8 cellular contexts compared by ENCODE assay signal in the genomic region with DNA sequence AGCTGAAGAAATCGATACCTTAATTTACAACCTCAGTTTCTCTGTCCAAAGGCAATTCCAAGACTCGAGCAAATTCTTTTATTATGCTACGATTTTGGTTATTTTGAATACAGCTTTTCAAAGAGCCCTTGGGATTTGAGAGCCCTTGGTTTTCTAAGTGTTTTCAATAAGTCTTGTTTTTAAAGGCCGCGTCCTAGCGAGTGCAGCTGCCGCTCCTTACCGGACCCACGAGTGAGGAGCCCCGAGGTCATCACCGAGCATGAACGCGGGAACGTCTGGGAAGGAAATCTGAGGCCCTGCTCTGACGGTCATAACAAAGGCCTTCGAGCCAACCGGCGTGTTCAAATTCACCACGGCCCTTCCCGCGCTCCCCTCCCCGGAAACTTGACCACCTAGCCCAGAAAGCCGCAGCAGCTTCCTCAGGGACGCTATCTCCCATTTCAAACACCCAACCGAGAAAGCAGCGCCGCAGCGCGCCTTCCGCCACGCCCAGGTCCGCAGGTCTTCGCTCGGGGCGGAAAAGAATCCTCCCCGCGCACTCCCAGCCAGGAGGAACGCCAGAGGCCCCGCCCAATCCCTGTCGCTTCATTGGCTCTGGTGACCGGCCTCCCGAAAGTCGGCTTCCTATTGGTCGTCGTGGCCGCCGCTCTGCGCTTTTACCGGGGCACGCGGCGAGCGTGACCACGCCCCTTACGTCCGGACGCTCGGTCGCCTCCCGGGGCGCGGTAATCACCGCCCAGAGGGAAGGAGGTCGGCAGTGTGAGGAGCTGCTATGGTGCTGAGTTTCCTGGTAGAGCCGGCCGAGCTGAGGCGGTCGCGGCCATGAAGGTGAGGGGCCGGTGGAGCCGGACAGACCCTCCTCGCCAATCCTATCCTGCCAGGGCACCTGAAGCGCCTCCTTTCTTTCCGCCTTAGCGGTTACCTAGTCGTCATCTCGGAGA. TPM values are rescaled to one million over a fixed set of nuclear protein-coding genes. Genes with fewer than 3 reads are reported as not detected.
DNase-seq lines count a peak whose midpoint lies in the region; ATAC-seq, FAIRE-seq and TF ChIP-seq lines count a peak whose summit lies in the region.

A gene with protein sequence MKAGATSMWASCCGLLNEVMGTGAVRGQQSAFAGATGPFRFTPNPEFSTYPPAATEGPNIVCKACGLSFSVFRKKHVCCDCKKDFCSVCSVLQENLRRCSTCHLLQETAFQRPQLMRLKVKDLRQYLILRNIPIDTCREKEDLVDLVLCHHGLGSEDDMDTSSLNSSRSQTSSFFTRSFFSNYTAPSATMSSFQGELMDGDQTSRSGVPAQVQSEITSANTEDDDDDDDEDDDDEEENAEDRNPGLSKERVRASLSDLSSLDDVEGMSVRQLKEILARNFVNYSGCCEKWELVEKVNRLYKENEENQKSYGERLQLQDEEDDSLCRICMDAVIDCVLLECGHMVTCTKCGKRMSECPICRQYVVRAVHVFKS (plus strand): TSS at position 728 of the 941 bp plus-strand sequence. CDS start 95 bp downstream, at position 823.

- H3K9me2 ChIP-seq in Loucy (replicated peaks; ENCODE audit: low read depth, low read length) = no peaks in the 10 kb centered on the region

- peak within 1 kb of the TSS; percentile 92 to 94 for H3K27ac Mint-ChIP-seq in natural killer cell

- H3F3A ChIP-seq in Loucy (ENCODE audit: low read depth) = no peaks in the 10 kb centered on the region

- intact Hi-C loops in natural killer cell (cut with micrococcal nuclease) = loop anchor here (1.0 kb wide), 2 partner anchors 47 to 65 kb away; a partner anchor contains a TSS

- H3K27me3 ChIP-seq in Loucy (ENCODE audit: insufficient read depth, low read length, poor library complexity, severe bottlenecking) = no peaks in the 10 kb centered on the region

- peak within 1 kb of the TSS; percentile 86 for H3K4me3 ChIP-seq in Loucy (ENCODE audit: low read length, poor library complexity, severe bottlenecking)
- H3K4me3 ChIP-seq in fibroblast of mammary gland (ENCODE audit: control insufficient read depth, low read depth, low read length) = peak within 1 kb of the TSS; percentile 87

- FAIRE-seq in H54 (lab: Jason Lieb, UNC) = peak; percentile 97

- peaks cover 56% of the 10 kb centered on the region for H3K79me2 ChIP-seq in Loucy (ENCODE audit: insufficient read depth, low read length)

- peak within 1 kb of the TSS; percentile 87 for H3K9ac ChIP-seq in Loucy (ENCODE audit: low read depth, low read length, poor library complexity, severe bottlenecking)

- no peaks in the 10 kb centered on the region for H3K27me3 Mint-ChIP-seq in natural killer cell (ENCODE audit: low read depth in 2 of 2)

- peaks cover 25 to 35% of the 10 kb centered on the region in 2 donors for H3K4me1 Mint-ChIP-seq in natural killer cell

- TF ChIP-seq CTCF in Loucy (conservative IDR thresholded peaks at IDR 0.05; ENCODE audit: low read length) (no peak), fibroblast of mammary gland (conservative IDR thresholded peaks at IDR 0.05; ENCODE audit: control insufficient read depth, insufficient read depth, low read depth, low read length) (no peak), natural killer cell (IDR thresholded peaks at IDR 0.05) (no peak)

- TF ChIP-seq POLR2A in H54 (IDR thresholded peaks at IDR 0.05; ENCODE audit: low read depth, low read length) = peak; percentile 96
- TF ChIP-seq POLR2A in Raji (IDR thresholded peaks at IDR 0.05; ENCODE audit: insufficient read depth, low read depth, low read length) = peak; percentile 98

- H4K20me1 ChIP-seq in Loucy (ENCODE audit: insufficient read depth, low read length, poor library complexity, severe bottlenecking) = peaks cover 21% of the 10 kb centered on the region

- DNase-seq in EL = peak; percentile 99
- peak; percentile 94 for DNase-seq in H54 (ENCODE audit: insufficient read length, low spot score)
- peak; percentile 96 for DNase-seq in activated T-helper 9 cell treated with anti-CD3 and anti-CD28 coated beads, Interleukin-2, amount 50 U/mL, for 16 hours (ENCODE audit: low read depth)
- peak; percentile 97 for DNase-seq in fibroblast of mammary gland (ENCODE audit: low read depth)
- DNase-seq in natural killer cell = peak; percentile 94
- peak; percentile 99 for DNase-seq in stimulated activated naive CD4-positive, alpha-beta T cell treated with Interleukin-2 at 50 U/mL for 16 hours (lab: John Stamatoyannopoulos, UW)

- H3K4me3 Mint-ChIP-seq in natural killer cell = peak within 1 kb of the TSS; percentile 98

- H3K9me3 ChIP-seq in Loucy (ENCODE audit: insufficient read depth, low read depth, low read length) = no peaks in the 10 kb centered on the region

- peaks cover 30% of the 10 kb centered on the region for H3K4me1 ChIP-seq in Loucy (ENCODE audit: insufficient read depth, low read length, poor library complexity, severe bottlenecking)

- peak; percentile 90 to 98 (median 94) for ATAC-seq in natural killer cell

- H3K36me3 Mint-ChIP-seq in natural killer cell = no peaks in the 10 kb centered on the region

- no peaks in the 10 kb centered on the region for H3K36me3 ChIP-seq in Loucy (ENCODE audit: insufficient read depth, low read length)

- H2AFZ ChIP-seq in Loucy (ENCODE audit: low read length) = peak within 1 kb of the TSS; percentile 80

- H3K9me3 Mint-ChIP-seq in natural killer cell = no peaks in the 10 kb centered on the region

- peak within 1 kb of the TSS; percentile 97 for H3K4me2 ChIP-seq in Loucy (ENCODE audit: low read depth, low read length, poor library complexity, severe bottlenecking)

RNA-seq across cellular contexts. Expression of the gene that starts here (rescaled TPM):
- 10 to 100 TPM; 62.3 to 78.4 (median 73.4) TPM for total RNA-seq in natural killer cell

Comparison
In these comparisons a context has a peak if more than half of its experiments do, and no peak if none do; other contexts are left out.
1. Peak in every context shown above with its lines: DNase-seq, ATAC-seq and H3K4me3 ChIP-seq.